9 cellular contexts compared by ENCODE assay signal in genomic region chr22:45553333-45554039, GRCh38. TPM values are rescaled to one million over a fixed set of nuclear protein-coding genes. Genes with fewer than 3 reads are reported as not detected.
DNase-seq lines count a peak whose midpoint lies in the region; ATAC-seq and TF ChIP-seq lines count a peak whose summit lies in the region.
"Had no signal": no experiment of that assay in that cellular context is flagged by ENCODE, and none has a peak within 500 bp of the region (broad histone marks: within the 10 kb centered on the region; RNA-seq: fewer than 3 reads in every experiment).

No MANE protein-coding gene starts in this region.

- POLR2A ChIA-PET in CD8-positive, alpha-beta T cell (lab: Charles Lee) = no interaction called here

- peak overlapping the region; percentile 64; the same call in 1 of the 2 replicates for H2AFZ ChIP-seq in OCI-LY1 (ENCODE audit: low read length)
- H2AFZ ChIP-seq in neural progenitor cell (replicated peaks) = no peak overlapping the region

- TF ChIP-seq CTCF in CD8-positive, alpha-beta T cell (IDR thresholded peaks at IDR 0.05) = peak; percentile 52
- TF ChIP-seq CTCF in OCI-LY1 (IDR thresholded peaks at IDR 0.05; ENCODE audit: low read length) (peak; percentile 98), foreskin fibroblast (IDR thresholded peaks at IDR 0.05; ENCODE audit: low read depth, low read length) (peak; percentile 97), neural progenitor cell (IDR thresholded peaks at IDR 0.05) (peak; percentile 98)

- no peaks in the 10 kb centered on the region for H4K20me1 ChIP-seq in OCI-LY1 (ENCODE audit: insufficient read depth, low read length)
- no peaks in the 10 kb centered on the region for H4K20me1 ChIP-seq in neural progenitor cell (ENCODE audit: low read depth)

- no peaks in the 10 kb centered on the region for H3K4me1 ChIP-seq in CD8-positive, alpha-beta T cell (ENCODE audit: insufficient read depth, low read length)
- H3K4me1 ChIP-seq in OCI-LY1 (ENCODE audit: insufficient read depth, low read length, severe bottlenecking) (peaks cover 13% of the 10 kb centered on the region), neural progenitor cell (peaks cover 10% of the 10 kb centered on the region), thymus (ENCODE audit: control insufficient read depth, insufficient read depth, low read length) (no peaks in the 10 kb centered on the region)

- H3K36me3 Mint-ChIP-seq in CD8-positive, alpha-beta T cell = no peaks in the 10 kb centered on the region
- H3K36me3 Mint-ChIP-seq in neural progenitor cell = peaks cover 33% of the 10 kb centered on the region

- H3K9me3 ChIP-seq in CD8-positive, alpha-beta T cell (ENCODE audit: low read length) = no peaks in the 10 kb centered on the region
- H3K9me3 ChIP-seq in OCI-LY1 (ENCODE audit: low read length) (no peaks in the 10 kb centered on the region), neural progenitor cell (ENCODE audit: low read depth) (no peaks in the 10 kb centered on the region), thymus (ENCODE audit: control insufficient read depth) (no peaks in the 10 kb centered on the region)

- H3K27ac ChIP-seq in CD8-positive, alpha-beta T cell (ENCODE audit: low read depth, low read length) = no peak overlapping the region
- H3K27ac ChIP-seq in OCI-LY1 (ENCODE audit: low read depth, low read length, poor library complexity, severe bottlenecking) = no peak overlapping the region
- H3K27ac ChIP-seq in neural progenitor cell = no peak overlapping the region
- peak overlapping the region; percentile 22 for H3K27ac ChIP-seq in thymus (ENCODE audit: low read depth)

- H3K9me2 ChIP-seq in OCI-LY1 (ENCODE audit: low read depth, low read length) = no peaks in the 10 kb centered on the region

- H3K36me3 ChIP-seq in CD8-positive, alpha-beta T cell (ENCODE audit: insufficient read depth, low read length) = no peaks in the 10 kb centered on the region
- no peaks in the 10 kb centered on the region; the same call in 1 of the 2 replicates for H3K36me3 ChIP-seq in OCI-LY1 (ENCODE audit: insufficient read depth, low read length)
- no peaks in the 10 kb centered on the region for H3K36me3 ChIP-seq in neural progenitor cell
- H3K36me3 ChIP-seq in thymus (ENCODE audit: control insufficient read depth, insufficient read depth) = no peaks in the 10 kb centered on the region

- H3K4me2 ChIP-seq in OCI-LY1 (ENCODE audit: low read length) (peak overlapping the region; percentile 66), neural progenitor cell (no peak overlapping the region)

- ATAC-seq in CD8-positive, alpha-beta T cell = no peak
- no peak for ATAC-seq in GM19351 (IDR thresholded peaks at IDR 0.05; ENCODE audit: unreplicated experiment)

- H3K27ac Mint-ChIP-seq in CD8-positive, alpha-beta T cell = no peak overlapping the region
- H3K27ac Mint-ChIP-seq in neural progenitor cell = peak overlapping the region; percentile 3
- H3K27ac Mint-ChIP-seq: T-helper 1 cell treated with Interleukin-12 subunit alpha and Interleukin-12 subunit beta and Interleukin-4 antibody, amounts not matched to agents 30 μg/mL and 1 μg/mL, for 36 hours had no signal

- H3F3A ChIP-seq in OCI-LY1 (ENCODE audit: insufficient read depth, low read length) = no peaks in the 10 kb centered on the region
- peaks cover 18% of the 10 kb centered on the region for H3F3A ChIP-seq in neural progenitor cell (ENCODE audit: low read depth)

- no peak overlapping the region for H3K4me3 ChIP-seq in CD8-positive, alpha-beta T cell (ENCODE audit: low read depth, low read length)
- H3K4me3 ChIP-seq in OCI-LY1 (ENCODE audit: low read depth, low read length, poor library complexity, severe bottlenecking) (peak overlapping the region; percentile 45), foreskin fibroblast (ENCODE audit: low read depth in 1 of 2, low read length in 2 of 2) (no peak overlapping the region), neural progenitor cell (no peak overlapping the region), thymus (ENCODE audit: low read length) (no peak overlapping the region)

- peak overlapping the region; percentile 32; the same call in 1 of the 2 replicates for H3K9ac ChIP-seq in OCI-LY1 (ENCODE audit: low read length)
- no peak overlapping the region for H3K9ac ChIP-seq in neural progenitor cell

- H3K4me3 Mint-ChIP-seq in CD8-positive, alpha-beta T cell = no peak overlapping the region
- no peak overlapping the region for H3K4me3 Mint-ChIP-seq in neural progenitor cell
- H3K4me3 Mint-ChIP-seq: T-helper 1 cell treated with Interleukin-12 subunit alpha and Interleukin-12 subunit beta and Interleukin-4 antibody, amounts not matched to agents 30 μg/mL and 1 μg/mL, for 36 hours had no signal

- 66% methylated on average over 23 of the region's 23 CpGs for WGBS in thymus

- H3K4me1 Mint-ChIP-seq in CD8-positive, alpha-beta T cell (ENCODE audit: low read depth) = no peaks in the 10 kb centered on the region
- peaks cover 35% of the 10 kb centered on the region for H3K4me1 Mint-ChIP-seq in neural progenitor cell

- CTCF ChIA-PET in CD8-positive, alpha-beta T cell (lab: Charles Lee) = interaction anchor here (0.8 to 2.0 kb wide), 5 partner anchors 12 to 452 kb away, joined by 3 to 7 read pairs (median 4); no protein-coding TSS in a partner anchor

- H3K27me3 Mint-ChIP-seq in CD8-positive, alpha-beta T cell (ENCODE audit: low read depth) = peaks cover 4% of the 10 kb centered on the region
- H3K27me3 Mint-ChIP-seq in neural progenitor cell (ENCODE audit: insufficient read depth, low read depth) = peaks cover 13% of the 10 kb centered on the region

- intact Hi-C loops in CD8-positive, alpha-beta T cell (cut with DNase I, micrococcal nuclease) = loop anchor here (1.0 to 5.0 kb wide), 2 partner anchors 284 to 391 kb away; partner anchors contain the start of gene NUP50 (in 1 of the 2)

- H3K9me3 Mint-ChIP-seq in CD8-positive, alpha-beta T cell = no peaks in the 10 kb centered on the region
- peaks cover 6% of the 10 kb centered on the region for H3K9me3 Mint-ChIP-seq in neural progenitor cell
- H3K9me3 Mint-ChIP-seq: T-helper 1 cell treated with Interleukin-12 subunit alpha and Interleukin-12 subunit beta and Interleukin-4 antibody, amounts not matched to agents 30 μg/mL and 1 μg/mL, for 36 hours had no signal

- H3K79me2 ChIP-seq in OCI-LY1 (ENCODE audit: insufficient read depth, low read length) (no peaks in the 10 kb centered on the region), neural progenitor cell (ENCODE audit: low read depth) (no peaks in the 10 kb centered on the region)

- H3K27me3 ChIP-seq in CD8-positive, alpha-beta T cell (ENCODE audit: insufficient read depth, low read length) = no peaks in the 10 kb centered on the region
- H3K27me3 ChIP-seq in OCI-LY1 (ENCODE audit: insufficient read depth, low read length) = no peaks in the 10 kb centered on the region; the same call in 1 of the 2 replicates
- H3K27me3 ChIP-seq in neural progenitor cell = no peaks in the 10 kb centered on the region
- no peaks in the 10 kb centered on the region for H3K27me3 ChIP-seq in thymus (ENCODE audit: control insufficient read depth, insufficient read depth)

- peak in 6 of 7 experiments; percentile 22 to 60 (median 43) for DNase-seq in CD8-positive, alpha-beta T cell
- DNase-seq in HUDEP-2 (lab: John Stamatoyannopoulos, UW; ENCODE audit: unreplicated experiment in 76 of 76) (peak in 57 of 76 experiments; percentile 5 to 70 (median 49)), foreskin fibroblast (peak; percentile 82 to 92), neural progenitor cell (ENCODE audit: low spot score) (peak; percentile 90)
- DNase-seq in activated T-helper 9 cell treated with anti-CD3 and anti-CD28 coated beads, Interleukin-2, amount 50 U/mL, for 16 hours (ENCODE audit: low read depth) = peak; percentile 10

RNA-seq across cellular contexts. Expression of gene FBLN1, which starts 50.8 kb away (rescaled TPM):
- not detected for total RNA-seq in CD8-positive, alpha-beta T cell
- total RNA-seq in neural progenitor cell (ENCODE audit: low replicate concordance) = 84.3 and 163 TPM in 2 replicates
- polyA plus RNA-seq in thymus = 36.3 TPM

Comparison
In these comparisons a context has a peak if more than half of its experiments do, and no peak if none do; other contexts are left out.
1. DNase-seq: peak in every context shown above with its lines; median percentile 90 in neural progenitor cell; 87 in foreskin fibroblast; 49 in HUDEP-2; 43 in CD8-positive, alpha-beta T cell; 10 in activated T-helper 9 cell treated with anti-CD3 and anti-CD28 coated beads, Interleukin-2, amount 50 U/mL, for 16 hours.
2. RNA of gene FBLN1, which starts 50.8 kb away (total RNA-seq): 84.3 to 163 TPM in neural progenitor cell; not detected in CD8-positive, alpha-beta T cell; every median in the first group is over 10 times any median in the second.
3. Peak in every context shown above with its lines, with median percentiles within 50 percentile points of each other: CTCF ChIP-seq.